19 cellular contexts compared by ENCODE assay signal in genomic region chr3:99903844-99904243, GRCh38.
DNase-seq lines count a peak whose midpoint lies in the region; ATAC-seq and TF ChIP-seq lines count a peak whose summit lies in the region.
"Had no signal": no experiment of that assay in that cellular context is flagged by ENCODE, and none has a peak within 500 bp of the region (broad histone marks: within the 10 kb centered on the region; RNA-seq: fewer than 3 reads in every experiment).

No MANE protein-coding gene starts in this region.

- H3K27ac ChIP-seq in 22Rv1 (0 out of 2 replicates have a peak overlapping the region, but pooled peaks have one; percentile 13), PC-3 (ENCODE audit: low read length) (no peak overlapping the region)
- H3K27ac ChIP-seq: KMS-11 had no signal

- no TSS peak for BruUV-seq in PC-3 (replicated peaks; lab: Mats Ljungman, UMichigan)
- BruUV-seq in MCF 10A (replicated peaks; lab: Mats Ljungman, UMichigan), result no TSS peak

- intact Hi-C loops in PC-3 (cut with micrococcal nuclease), result loop anchor here (5.0 kb wide), 1 partner anchor 358 kb away; the partner anchor contains the start of gene TBC1D23
- intact Hi-C loops in MCF 10A (cut with micrococcal nuclease), result no loop called here

- no peaks in the 10 kb centered on the region for H3K9me2 ChIP-seq in PC-3 (replicated peaks; ENCODE audit: low read length)

- peaks cover 80% of the 10 kb centered on the region for H3K79me2 ChIP-seq in PC-3 (ENCODE audit: low read length)

- no peak overlapping the region for H3K4me3 ChIP-seq in PC-3 (ENCODE audit: low read length)
- H3K4me3 ChIP-seq in fibroblast of villous mesenchyme (ENCODE audit: low read depth, low read length), result no peak overlapping the region
- H3K4me3 ChIP-seq: MG63 had no signal

- H3K27me3 ChIP-seq in PC-3 (ENCODE audit: low read length), result no peaks in the 10 kb centered on the region
- H3K27me3 ChIP-seq: MG63 had no signal

- CTCF ChIA-PET in PC-3 (lab: Charles Lee), result no interaction called here
- CTCF ChIA-PET in MCF 10A (lab: Yijun Ruan, JAX), result interaction anchor here (0.6 to 0.8 kb wide), 2 partner anchors 75 to 159 kb away, joined by 3 to 4 read pairs; no protein-coding TSS in a partner anchor

- H3K9me3 ChIP-seq in PC-3 (ENCODE audit: low read length), result no peaks in the 10 kb centered on the region
- H3K9me3 ChIP-seq: MG63 had no signal

- H3K9ac ChIP-seq in PC-3 (ENCODE audit: low read length), result no peak overlapping the region
- H3K9ac ChIP-seq: KMS-11 had no signal

- H2AFZ ChIP-seq in PC-3 (ENCODE audit: low read length), result no peak overlapping the region

- peaks cover 45% of the 10 kb centered on the region for H3K4me1 Mint-ChIP-seq in MCF 10A (ENCODE audit: insufficient read depth, unreplicated experiment)
- H3K4me1 Mint-ChIP-seq in activated T-cell treated with anti-CD3 and anti-CD28 coated beads, Interleukin-2, amount 50 U/mL, for 24 hours (ENCODE audit: low read depth), result peaks cover 12% of the 10 kb centered on the region

- H3K27me3 Mint-ChIP-seq in MCF 10A (ENCODE audit: insufficient read depth, unreplicated experiment), result no peaks in the 10 kb centered on the region
- H3K27me3 Mint-ChIP-seq in activated T-cell treated with anti-CD3 and anti-CD28 coated beads, Interleukin-2, amount 50 U/mL, for 24 hours, result no peaks in the 10 kb centered on the region
- H3K27me3 Mint-ChIP-seq: CD4-positive, alpha-beta memory T cell had no signal

- H4K20me1 ChIP-seq in PC-3 (ENCODE audit: low read length), result no peaks in the 10 kb centered on the region

- POLR2A ChIA-PET in PC-3 (lab: Charles Lee; ENCODE audit: unreplicated experiment) (interaction anchor here (0.7 kb wide), 1 partner anchor 195 kb away, joined by 3 read pairs; no protein-coding TSS in a partner anchor), MCF 10A (lab: Yijun Ruan, JAX) (interaction anchor here (0.5 to 3.9 kb wide), 17 partner anchors 8 to 357 kb away, joined by 3 to 21 read pairs (median 3); partner anchors contain the start of gene TBC1D23)

- DNase-seq in PC-3, result peak; percentile 26
- DNase-seq in MCF 10A (ENCODE audit: unreplicated experiment), result no peak
- peak; percentile 77 for DNase-seq in fibroblast of villous mesenchyme (ENCODE audit: low read depth)
- DNase-seq in RKO (ENCODE audit: low spot score), result no peak
- DNase-seq in activated T-cell treated with anti-CD3 and anti-CD28 coated beads, Interleukin-2, amount 50 U/mL, for 24 hours, result no peak
- DNase-seq: 8988T; CD4-positive, alpha-beta memory T cell; GOT3; MG63; NCI-H1092; NCI-H2081 treated with DMSO at 0.1 percent for 48 hours; NCI-H510A; SHP77 had no signal

- H3K36me3 ChIP-seq in PC-3 (ENCODE audit: low read depth, low read length), result no peaks in the 10 kb centered on the region
- H3K36me3 ChIP-seq: MG63 had no signal

- TF ChIP-seq CTCF in 22Rv1 (IDR thresholded peaks at IDR 0.05) (no peak), PC-3 (conservative IDR thresholded peaks at IDR 0.05; ENCODE audit: low read depth, low read length) (no peak), MCF 10A (IDR thresholded peaks at IDR 0.05; ENCODE audit: unreplicated experiment) (no peak), fibroblast of villous mesenchyme (IDR thresholded peaks at IDR 0.05; ENCODE audit: insufficient read depth, low read depth, low read length) (no peak)

- no peak overlapping the region for H3K4me3 Mint-ChIP-seq in MCF 10A (ENCODE audit: unreplicated experiment)
- H3K4me3 Mint-ChIP-seq in activated T-cell treated with anti-CD3 and anti-CD28 coated beads, Interleukin-2, amount 50 U/mL, for 24 hours, result no peak overlapping the region
- H3K4me3 Mint-ChIP-seq: CD4-positive, alpha-beta memory T cell had no signal

- H3K36me3 Mint-ChIP-seq in MCF 10A (ENCODE audit: insufficient read depth, unreplicated experiment), result peaks cover 11% of the 10 kb centered on the region
- peaks cover 4% of the 10 kb centered on the region for H3K36me3 Mint-ChIP-seq in activated T-cell treated with anti-CD3 and anti-CD28 coated beads, Interleukin-2, amount 50 U/mL, for 24 hours (ENCODE audit: low read depth)

- peaks cover 4% of the 10 kb centered on the region for H3F3A ChIP-seq in PC-3 (ENCODE audit: low read length, unreplicated experiment)

- no peak overlapping the region for H3K4me2 ChIP-seq in PC-3 (ENCODE audit: low read length)

- H3K9me3 Mint-ChIP-seq in MCF 10A (ENCODE audit: unreplicated experiment), result no peaks in the 10 kb centered on the region
- no peaks in the 10 kb centered on the region for H3K9me3 Mint-ChIP-seq in activated T-cell treated with anti-CD3 and anti-CD28 coated beads, Interleukin-2, amount 50 U/mL, for 24 hours
- H3K9me3 Mint-ChIP-seq: CD4-positive, alpha-beta memory T cell had no signal

- H3K27ac Mint-ChIP-seq in MCF 10A (ENCODE audit: low read depth, unreplicated experiment), result peak overlapping the region; percentile 93
- H3K27ac Mint-ChIP-seq in activated T-cell treated with anti-CD3 and anti-CD28 coated beads, Interleukin-2, amount 50 U/mL, for 24 hours, result no peak overlapping the region
- H3K27ac Mint-ChIP-seq: CD4-positive, alpha-beta memory T cell had no signal

- H3K4me1 ChIP-seq in PC-3 (ENCODE audit: insufficient read depth, low read length), result peaks cover 48% of the 10 kb centered on the region

- ATAC-seq in PC-3 (no peak), GM21381 (IDR thresholded peaks at IDR 0.05; ENCODE audit: unreplicated experiment) (no peak), GM18519 (IDR thresholded peaks at IDR 0.05; ENCODE audit: low FRiP score, unreplicated experiment) (no peak)
- ATAC-seq: HepG2, Panc1 had no signal

Comparison
In these comparisons a context has a peak if more than half of its experiments do, and no peak if none do; other contexts are left out.
1. DNase-seq: peak in PC-3 (single experiment) and fibroblast of villous mesenchyme (single experiment); none in MCF 10A (single experiment), RKO (single experiment) and activated T-cell treated with anti-CD3 and anti-CD28 coated beads, Interleukin-2, amount 50 U/mL, for 24 hours (single experiment).